Comparison of ENCODE assay signal across 1 cellular context in genomic region chr20:48684501-48685041, GRCh38.
TF ChIP-seq lines count a peak whose summit lies in the region.

No MANE protein-coding gene starts in this region.

TF ChIP-seq in GM23338, 12 proteins besides CTCF, POLR2A, EP300 and RAD21 (continued from another document):
- TF ChIP-seq, protein P1, sequence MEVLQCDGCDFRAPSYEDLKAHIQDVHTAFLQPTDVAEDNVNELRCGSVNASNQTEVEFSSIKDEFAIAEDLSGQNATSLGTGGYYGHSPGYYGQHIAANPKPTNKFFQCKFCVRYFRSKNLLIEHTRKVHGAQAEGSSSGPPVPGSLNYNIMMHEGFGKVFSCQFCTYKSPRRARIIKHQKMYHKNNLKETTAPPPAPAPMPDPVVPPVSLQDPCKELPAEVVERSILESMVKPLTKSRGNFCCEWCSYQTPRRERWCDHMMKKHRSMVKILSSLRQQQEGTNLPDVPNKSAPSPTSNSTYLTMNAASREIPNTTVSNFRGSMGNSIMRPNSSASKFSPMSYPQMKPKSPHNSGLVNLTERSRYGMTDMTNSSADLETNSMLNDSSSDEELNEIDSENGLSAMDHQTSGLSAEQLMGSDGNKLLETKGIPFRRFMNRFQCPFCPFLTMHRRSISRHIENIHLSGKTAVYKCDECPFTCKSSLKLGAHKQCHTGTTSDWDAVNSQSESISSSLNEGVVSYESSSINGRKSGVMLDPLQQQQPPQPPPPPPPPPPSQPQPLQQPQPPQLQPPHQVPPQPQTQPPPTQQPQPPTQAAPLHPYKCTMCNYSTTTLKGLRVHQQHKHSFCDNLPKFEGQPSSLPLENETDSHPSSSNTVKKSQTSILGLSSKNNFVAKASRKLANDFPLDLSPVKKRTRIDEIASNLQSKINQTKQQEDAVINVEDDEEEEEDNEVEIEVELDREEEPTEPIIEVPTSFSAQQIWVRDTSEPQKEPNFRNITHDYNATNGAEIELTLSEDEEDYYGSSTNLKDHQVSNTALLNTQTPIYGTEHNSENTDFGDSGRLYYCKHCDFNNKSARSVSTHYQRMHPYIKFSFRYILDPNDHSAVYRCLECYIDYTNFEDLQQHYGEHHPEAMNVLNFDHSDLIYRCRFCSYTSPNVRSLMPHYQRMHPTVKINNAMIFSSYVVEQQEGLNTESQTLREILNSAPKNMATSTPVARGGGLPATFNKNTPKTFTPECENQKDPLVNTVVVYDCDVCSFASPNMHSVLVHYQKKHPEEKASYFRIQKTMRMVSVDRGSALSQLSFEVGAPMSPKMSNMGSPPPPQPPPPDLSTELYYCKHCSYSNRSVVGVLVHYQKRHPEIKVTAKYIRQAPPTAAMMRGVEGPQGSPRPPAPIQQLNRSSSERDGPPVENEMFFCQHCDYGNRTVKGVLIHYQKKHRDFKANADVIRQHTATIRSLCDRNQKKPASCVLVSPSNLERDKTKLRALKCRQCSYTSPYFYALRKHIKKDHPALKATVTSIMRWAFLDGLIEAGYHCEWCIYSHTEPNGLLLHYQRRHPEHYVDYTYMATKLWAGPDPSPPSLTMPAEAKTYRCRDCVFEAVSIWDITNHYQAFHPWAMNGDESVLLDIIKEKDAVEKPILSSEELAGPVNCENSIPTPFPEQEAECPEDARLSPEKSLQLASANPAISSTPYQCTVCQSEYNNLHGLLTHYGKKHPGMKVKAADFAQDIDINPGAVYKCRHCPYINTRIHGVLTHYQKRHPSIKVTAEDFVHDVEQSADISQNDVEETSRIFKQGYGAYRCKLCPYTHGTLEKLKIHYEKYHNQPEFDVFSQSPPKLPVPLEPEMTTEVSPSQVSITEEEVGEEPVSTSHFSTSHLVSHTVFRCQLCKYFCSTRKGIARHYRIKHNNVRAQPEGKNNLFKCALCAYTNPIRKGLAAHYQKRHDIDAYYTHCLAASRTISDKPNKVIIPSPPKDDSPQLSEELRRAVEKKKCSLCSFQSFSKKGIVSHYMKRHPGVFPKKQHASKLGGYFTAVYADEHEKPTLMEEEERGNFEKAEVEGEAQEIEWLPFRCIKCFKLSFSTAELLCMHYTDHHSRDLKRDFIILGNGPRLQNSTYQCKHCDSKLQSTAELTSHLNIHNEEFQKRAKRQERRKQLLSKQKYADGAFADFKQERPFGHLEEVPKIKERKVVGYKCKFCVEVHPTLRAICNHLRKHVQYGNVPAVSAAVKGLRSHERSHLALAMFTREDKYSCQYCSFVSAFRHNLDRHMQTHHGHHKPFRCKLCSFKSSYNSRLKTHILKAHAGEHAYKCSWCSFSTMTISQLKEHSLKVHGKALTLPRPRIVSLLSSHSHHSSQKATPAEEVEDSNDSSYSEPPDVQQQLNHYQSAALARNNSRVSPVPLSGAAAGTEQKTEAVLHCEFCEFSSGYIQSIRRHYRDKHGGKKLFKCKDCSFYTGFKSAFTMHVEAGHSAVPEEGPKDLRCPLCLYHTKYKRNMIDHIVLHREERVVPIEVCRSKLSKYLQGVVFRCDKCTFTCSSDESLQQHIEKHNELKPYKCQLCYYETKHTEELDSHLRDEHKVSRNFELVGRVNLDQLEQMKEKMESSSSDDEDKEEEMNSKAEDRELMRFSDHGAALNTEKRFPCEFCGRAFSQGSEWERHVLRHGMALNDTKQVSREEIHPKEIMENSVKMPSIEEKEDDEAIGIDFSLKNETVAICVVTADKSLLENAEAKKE (CRISPR knock-in tag; IDR thresholded peaks at IDR 0.05) = no peak
- TF ChIP-seq ZNF114 (CRISPR knock-in tag; IDR thresholded peaks at IDR 0.05) (no peak), ETS1 (IDR thresholded peaks at IDR 0.05) (no peak), ZNF331 (CRISPR knock-in tag; IDR thresholded peaks at IDR 0.05; ENCODE audit: low read depth) (no peak), CREB1 (CRISPR knock-in tag; IDR thresholded peaks at IDR 0.05; ENCODE audit: low read depth) (no peak), EZH2 (IDR thresholded peaks at IDR 0.05; ENCODE audit: low read depth, unreplicated experiment) (no peak)
